8 cellular contexts compared by ENCODE assay signal in genomic region chr13:45121421-45121820, GRCh38.
DNase-seq lines count a peak whose midpoint lies in the region; TF ChIP-seq lines count a peak whose summit lies in the region.

No MANE protein-coding gene starts in this region.

- intact Hi-C loops in tibial artery (cut with DNase I; ENCODE audit: low total_unique reads), result no loop called here

- H3K36me3 ChIP-seq in SK-N-MC (ENCODE audit: insufficient read depth, low read length), result peaks cover 3% of the 10 kb centered on the region; the same call in 1 of the 2 replicates
- H3K36me3 ChIP-seq in iPS DF 6.9 (ENCODE audit: control insufficient read depth, insufficient read depth, low read length), result no peaks in the 10 kb centered on the region
- no peaks in the 10 kb centered on the region for H3K36me3 ChIP-seq in tibial artery

- H3K27ac ChIP-seq in SK-N-MC, result no peak overlapping the region
- H3K27ac ChIP-seq in iPS DF 6.9 (ENCODE audit: low read length), result no peak overlapping the region
- peak overlapping the region in 1 of 2 donors; percentile 83 for H3K27ac ChIP-seq in tibial artery

- peak overlapping the region; percentile 96 for H3K9ac ChIP-seq in SK-N-MC (ENCODE audit: insufficient read length)

- H3K9me3 ChIP-seq in SK-N-MC (ENCODE audit: low read depth, low read length) (no peaks in the 10 kb centered on the region), iPS DF 6.9 (ENCODE audit: control insufficient read depth, insufficient read depth, low read length) (no peaks in the 10 kb centered on the region), tibial artery (no peaks in the 10 kb centered on the region)

- no peak for TF ChIP-seq CTCF in tibial artery (IDR thresholded peaks at IDR 0.05)

- H3K27me3 ChIP-seq in iPS DF 6.9 (ENCODE audit: control insufficient read depth, insufficient read depth, low read length) (no peaks in the 10 kb centered on the region), tibial artery (no peaks in the 10 kb centered on the region)

- H3K4me3 ChIP-seq in SK-N-MC, result peak overlapping the region; percentile 96
- H3K4me3 ChIP-seq in iPS DF 6.9 (ENCODE audit: low read length), result peak overlapping the region; percentile 65; the same call in 1 of the 2 replicates
- H3K4me3 ChIP-seq in tibial artery, result peak overlapping the region; percentile 75 to 77

- H3K4me1 ChIP-seq in iPS DF 6.9 (ENCODE audit: control insufficient read depth, insufficient read depth, low read length) (peaks cover 2% of the 10 kb centered on the region; the same call in 1 of the 2 replicates), tibial artery (peaks cover 0 to 24% (median 10%) of the 10 kb centered on the region in 4 donors)

- no CpG with 5 or more reads among the region's 6 CpGs for WGBS in iPS DF 6.9 (ENCODE audit: insufficient coverage, insufficient read length)

- DNase-seq in SIG-M5 treated with dmso at 0.1 percent for 504 hours (lab: John Stamatoyannopoulos, UW; ENCODE audit: unreplicated experiment), result peak; percentile 9
- DNase-seq in SIG-M5 (lab: John Stamatoyannopoulos, UW), result no peak
- DNase-seq in SK-N-MC (ENCODE audit: low read depth, low spot score), result no peak
- DNase-seq in iPS DF 6.9 (ENCODE audit: low read depth, low spot score), result no peak
- DNase-seq in tibial artery, result no peak
- DNase-seq in activated naive CD4-positive, alpha-beta T cell treated with anti-CD3 and anti-CD28 coated beads, Interleukin-2, amount 50 U/mL, for 16 hours, result no peak
- DNase-seq in iPS-NIHi7 (ENCODE audit: extremely low spot score), result no peak
- no peak for DNase-seq in activated CD4-positive, alpha-beta T cell treated with anti-CD3 and anti-CD28 coated beads for 1 hour
